In the genomic region with DNA sequence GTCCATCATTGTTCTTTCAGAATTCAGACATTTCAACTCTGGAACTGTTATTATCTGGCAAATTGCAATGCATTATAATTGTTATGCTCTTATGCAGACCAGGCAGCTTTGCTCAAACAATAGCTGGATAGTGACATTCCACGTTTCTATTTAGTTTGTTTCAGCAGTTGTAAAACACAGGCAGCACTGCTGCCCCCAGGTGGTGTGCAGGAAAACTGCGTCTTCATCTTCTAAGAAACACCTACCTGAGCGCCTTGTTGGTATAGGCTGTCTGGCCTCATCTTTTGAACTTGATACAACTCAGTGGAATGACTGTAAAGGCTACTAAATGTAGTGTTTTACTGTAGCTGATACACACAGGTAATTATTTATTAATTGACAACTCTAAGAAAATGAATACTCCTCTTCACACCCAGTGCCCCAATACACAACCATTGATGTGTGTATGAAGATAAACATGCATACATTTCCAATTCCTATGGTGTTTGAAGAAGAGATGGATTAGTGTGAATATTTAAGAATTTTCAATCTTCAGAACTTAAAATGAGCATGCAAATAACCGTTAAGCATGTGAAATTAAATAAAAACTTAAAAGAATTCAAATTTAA, we compare ENCODE assay signal across 9 cellular contexts.
A peak's percentile ranks its signal among the peaks of the same experiment; 100 is the strongest.
DNase-seq lines count a peak whose midpoint lies in the region; ATAC-seq, FAIRE-seq and TF ChIP-seq lines count a peak whose summit lies in the region.
"Had no signal": no experiment of that assay in that cellular context is flagged by ENCODE, and none has a peak within 500 bp of the region (broad histone marks: within the 10 kb centered on the region; RNA-seq: fewer than 3 reads in every experiment).

No MANE protein-coding gene starts in this region.

- no peaks in the 10 kb centered on the region for H3K36me3 Mint-ChIP-seq in activated CD4-positive, alpha-beta T cell treated with anti-CD3 and anti-CD28 coated beads, Interleukin-2, amount 10 ng/mL, durations not matched to agents 24 days and 14 days (ENCODE audit: low read depth)

- H4K20me1 ChIP-seq in MM.1S (ENCODE audit: insufficient read depth, low read length) = no peaks in the 10 kb centered on the region
- no peaks in the 10 kb centered on the region for H4K20me1 ChIP-seq in endothelial cell of umbilical vein (replicated peaks; ENCODE audit: control insufficient read depth, extremely low read depth, insufficient read depth, low read length)

- CTCF ChIA-PET in endothelial cell of umbilical vein (lab: Charles Lee) = interaction anchor here (2.4 kb wide), 1 partner anchor 10 kb away, joined by 11 read pairs; no protein-coding TSS in a partner anchor

- H3K4me1 Mint-ChIP-seq in activated CD4-positive, alpha-beta T cell treated with anti-CD3 and anti-CD28 coated beads, Interleukin-2, amount 10 ng/mL, durations not matched to agents 24 days and 14 days = no peaks in the 10 kb centered on the region
- H3K4me1 Mint-ChIP-seq: central memory CD8-positive, alpha-beta T cell had no signal

- no peaks in the 10 kb centered on the region for H3K9me3 Mint-ChIP-seq in activated CD4-positive, alpha-beta T cell treated with anti-CD3 and anti-CD28 coated beads, Interleukin-2, amount 10 ng/mL, durations not matched to agents 24 days and 14 days
- H3K9me3 Mint-ChIP-seq: central memory CD8-positive, alpha-beta T cell had no signal

- H3K9me1 ChIP-seq in endothelial cell of umbilical vein (replicated peaks; ENCODE audit: control insufficient read depth, extremely low read depth, insufficient read depth, low read length) = no peaks in the 10 kb centered on the region

- no peak overlapping the region for H2BK15ac ChIP-seq in neuronal stem cell (ENCODE audit: low read length)

- H2AFZ ChIP-seq in MM.1S (ENCODE audit: low read length) = no peak overlapping the region
- no peak overlapping the region for H2AFZ ChIP-seq in endothelial cell of umbilical vein (ENCODE audit: low read depth, low read length)
- H2AFZ ChIP-seq in neuronal stem cell (ENCODE audit: low read length) = no peak overlapping the region

- no peaks in the 10 kb centered on the region for H3K4me1 ChIP-seq in MM.1S (ENCODE audit: low read length)
- H3K4me1 ChIP-seq in endothelial cell of umbilical vein (ENCODE audit: control insufficient read depth, extremely low read depth, insufficient read depth, low read length) = no peaks in the 10 kb centered on the region
- peaks cover 0 to 3% of the 10 kb centered on the region in 2 donors for H3K4me1 ChIP-seq in neuronal stem cell (ENCODE audit: control insufficient read depth in 2 of 2, insufficient read depth in 1 of 2, low read depth in 1 of 2, low read length in 2 of 2)

- H2AK5ac ChIP-seq in neuronal stem cell (ENCODE audit: low read depth, low read length) = no peak overlapping the region

- H4K8ac ChIP-seq in neuronal stem cell (ENCODE audit: low read depth, low read length) = no peak overlapping the region

- H2BK120ac ChIP-seq in neuronal stem cell (ENCODE audit: low read depth, low read length) = no peak overlapping the region

- H3K27ac ChIP-seq in MM.1S (ENCODE audit: low read length) = no peak overlapping the region
- no peak overlapping the region for H3K27ac ChIP-seq in endothelial cell of umbilical vein (ENCODE audit: insufficient read depth, low read depth, low read length)
- H3K27ac ChIP-seq in neuronal stem cell (replicated peaks; ENCODE audit: low read length) = no peak overlapping the region

- no peak overlapping the region for H3K27ac Mint-ChIP-seq in activated CD4-positive, alpha-beta T cell treated with anti-CD3 and anti-CD28 coated beads, Interleukin-2, amount 10 ng/mL, durations not matched to agents 24 days and 14 days

- H3K9me2 ChIP-seq in MM.1S (replicated peaks; ENCODE audit: insufficient read depth, low read length) = no peaks in the 10 kb centered on the region

- no CpG with 5 or more reads among the region's 4 CpGs for whole genome bisulfite sequencing in neuronal stem cell (ENCODE audit: extremely low coverage in 2 of 2, insufficient read length in 2 of 2, insufficient replicate concordance in 1 of 2), 2 donors

- no peaks in the 10 kb centered on the region for H3F3A ChIP-seq in MM.1S (ENCODE audit: insufficient read depth, low read length)

- no peak overlapping the region for H3K14ac ChIP-seq in neuronal stem cell (ENCODE audit: low read length)

- no peaks in the 10 kb centered on the region for H3K79me2 ChIP-seq in MM.1S (ENCODE audit: low read length)
- H3K79me2 ChIP-seq in endothelial cell of umbilical vein (ENCODE audit: control insufficient read depth, insufficient read depth, low read length) = no peaks in the 10 kb centered on the region

- peak; percentile 63 for TF ChIP-seq CTCF in MM.1S (IDR thresholded peaks at IDR 0.05; ENCODE audit: low read length)
- TF ChIP-seq CTCF in endothelial cell of umbilical vein (IDR thresholded peaks at IDR 0.05; ENCODE audit: extremely low read depth in 1 of 2, insufficient read depth in 1 of 2, low read depth in 1 of 2, low read length in 2 of 2) = peak; percentile 18 to 20

- H3K4me3 Mint-ChIP-seq in activated CD4-positive, alpha-beta T cell treated with anti-CD3 and anti-CD28 coated beads, Interleukin-2, amount 10 ng/mL, durations not matched to agents 24 days and 14 days = no peak overlapping the region
- H3K4me3 Mint-ChIP-seq: central memory CD8-positive, alpha-beta T cell had no signal

- no peak overlapping the region for H3K4ac ChIP-seq in neuronal stem cell (ENCODE audit: low read length)

- intact Hi-C loops in activated CD4-positive, alpha-beta T cell treated with anti-CD3 and anti-CD28 coated beads, Interleukin-2, amount 10 ng/mL, durations not matched to agents 24 days and 14 days (cut with micrococcal nuclease) = no loop called here
- intact Hi-C loops in endothelial cell of umbilical vein (cut with micrococcal nuclease) = no loop called here

- dilution Hi-C loops in endothelial cell of umbilical vein (cut with MboI; ENCODE audit: extremely low pct_ligation_motif_present, low sequenced_read_pairs) = no loop called here

- no peak overlapping the region for H3K9ac ChIP-seq in MM.1S (ENCODE audit: low read length)
- H3K9ac ChIP-seq in endothelial cell of umbilical vein (replicated peaks; ENCODE audit: extremely low read depth, insufficient read depth, low read length) = no peak overlapping the region
- H3K9ac ChIP-seq in neuronal stem cell (ENCODE audit: low read depth, low read length, poor library complexity) = no peak overlapping the region

- no peak overlapping the region for H3K18ac ChIP-seq in neuronal stem cell (ENCODE audit: low read length)

- BruUV-seq in endothelial cell of umbilical vein (replicated peaks; lab: Mats Ljungman, UMichigan) = no TSS peak

- no peak overlapping the region for H2BK5ac ChIP-seq in neuronal stem cell (ENCODE audit: low read length)

- peak; percentile 62 for DNase-seq in activated CD4-positive, alpha-beta T cell treated with anti-CD3 and anti-CD28 coated beads, Interleukin-2, amount 10 ng/mL, durations not matched to agents 24 days and 14 days
- DNase-seq in activated CD4-positive, alpha-beta T cell treated with anti-CD3 and anti-CD28 coated beads, Interleukin-2, amount 50 U/mL, for 1 hour = no peak
- DNase-seq in MM.1S = peak; percentile 14
- no peak for DNase-seq in endothelial cell of umbilical vein (ENCODE audit: low read depth, low spot score)
- peak; percentile 12 for DNase-seq in stimulated activated CD8-positive, alpha-beta memory T cell treated with anti-CD3 and anti-CD28 coated beads, Interleukin-4, amount 100 ng/mL, for 24 hours (ENCODE audit: low read depth)
- no peak for DNase-seq in neuronal stem cell (ENCODE audit: low spot score)
- no peak for DNase-seq in NCI-H146 (lab: John Stamatoyannopoulos, UW)

- no peak overlapping the region for H3K23ac ChIP-seq in neuronal stem cell (ENCODE audit: low read depth, low read length, poor library complexity)

- no peak overlapping the region for H3K4me2 ChIP-seq in MM.1S (ENCODE audit: low read depth, low read length)
- no peak overlapping the region for H3K4me2 ChIP-seq in endothelial cell of umbilical vein (ENCODE audit: insufficient read depth, low read length)
- H3K4me2 ChIP-seq in neuronal stem cell (ENCODE audit: insufficient read depth, low read length, poor library complexity, severe bottlenecking) = no peak overlapping the region

- no peak for ATAC-seq in HG02571 (IDR thresholded peaks at IDR 0.05; ENCODE audit: unreplicated experiment)

- no peak overlapping the region for H4K91ac ChIP-seq in neuronal stem cell (ENCODE audit: low read depth, low read length, poor library complexity)

- H3K27me3 Mint-ChIP-seq in activated CD4-positive, alpha-beta T cell treated with anti-CD3 and anti-CD28 coated beads, Interleukin-2, amount 10 ng/mL, durations not matched to agents 24 days and 14 days = peaks cover 3% of the 10 kb centered on the region

- H3K79me1 ChIP-seq in neuronal stem cell (ENCODE audit: low read depth, low read length) = no peaks in the 10 kb centered on the region

- POLR2A ChIA-PET in endothelial cell of umbilical vein (lab: Charles Lee) = no interaction called here

- no peak for TF ChIP-seq POLR2A in endothelial cell of umbilical vein (IDR thresholded peaks at IDR 0.05; ENCODE audit: low read depth, low read length)

- H3K36me3 ChIP-seq in MM.1S (replicated peaks; ENCODE audit: insufficient read depth, low read length) (no peaks in the 10 kb centered on the region), endothelial cell of umbilical vein (ENCODE audit: control insufficient read depth in 2 of 2, extremely low read depth in 1 of 2, insufficient read depth in 2 of 2, low read length in 2 of 2) (no peaks in the 10 kb centered on the region), neuronal stem cell (replicated peaks in 1 of 2; ENCODE audit: control insufficient read depth in 2 of 2, insufficient read depth in 2 of 2, low read length in 2 of 2) (no peaks in the 10 kb centered on the region)

- no peak for FAIRE-seq in endothelial cell of umbilical vein (lab: Jason Lieb, UNC)

- H3K27me3 ChIP-seq in MM.1S (replicated peaks; ENCODE audit: insufficient read depth, low read length) (no peaks in the 10 kb centered on the region), endothelial cell of umbilical vein (ENCODE audit: control insufficient read depth in 2 of 2, insufficient read depth in 2 of 2, low read length in 2 of 2) (no peaks in the 10 kb centered on the region), neuronal stem cell (ENCODE audit: control insufficient read depth in 3 of 3, insufficient read depth in 3 of 3, low read depth in 1 of 3, low read length in 3 of 3) (no peaks in the 10 kb centered on the region)

- H3K4me3 ChIP-seq in MM.1S (ENCODE audit: low read length) (no peak overlapping the region), endothelial cell of umbilical vein (replicated peaks in 1 of 3; ENCODE audit: insufficient read depth in 1 of 3, low read depth in 1 of 3, low read length in 3 of 3) (no peak overlapping the region), neuronal stem cell (ENCODE audit: low read length in 2 of 2) (no peak overlapping the region)

- no peaks in the 10 kb centered on the region for H3K9me3 ChIP-seq in MM.1S (replicated peaks; ENCODE audit: insufficient read depth, low read length)
- H3K9me3 ChIP-seq in endothelial cell of umbilical vein (replicated peaks; ENCODE audit: control insufficient read depth, insufficient read depth, low read length) = no peaks in the 10 kb centered on the region
- no peaks in the 10 kb centered on the region for H3K9me3 ChIP-seq in neuronal stem cell (replicated peaks in 1 of 2; ENCODE audit: control insufficient read depth in 2 of 2, insufficient read depth in 1 of 2, low read depth in 1 of 2, low read length in 2 of 2)

- H2BK12ac ChIP-seq in neuronal stem cell (ENCODE audit: low read length) = no peak overlapping the region

Comparison
In these comparisons a context has a peak if more than half of its experiments do, and no peak if none do; other contexts are left out.
1. DNase-seq: peak in activated CD4-positive, alpha-beta T cell treated with anti-CD3 and anti-CD28 coated beads, Interleukin-2, amount 10 ng/mL, durations not matched to agents 24 days and 14 days (single experiment), MM.1S (single experiment) and stimulated activated CD8-positive, alpha-beta memory T cell treated with anti-CD3 and anti-CD28 coated beads, Interleukin-4, amount 100 ng/mL, for 24 hours (single experiment); none in activated CD4-positive, alpha-beta T cell treated with anti-CD3 and anti-CD28 coated beads, Interleukin-2, amount 50 U/mL, for 1 hour (single experiment), endothelial cell of umbilical vein (single experiment), neuronal stem cell (single experiment) and NCI-H146 (single experiment).